ENCODE assay signal across 11 cellular contexts in genomic region chr5:145943674-145944121, GRCh38. TPM values are rescaled to one million over a fixed set of nuclear protein-coding genes. Genes with fewer than 3 reads are reported as not detected.
DNase-seq lines count a peak whose midpoint lies in the region; ATAC-seq, FAIRE-seq and TF ChIP-seq lines count a peak whose summit lies in the region.
"Had no signal": no experiment of that assay in that cellular context is flagged by ENCODE, and none has a peak within 500 bp of the region (broad histone marks: within the 10 kb centered on the region; RNA-seq: fewer than 3 reads in every experiment).

No MANE protein-coding gene starts in this region.

- intact Hi-C loops in A673 (cut with micrococcal nuclease; ENCODE audit: unreplicated experiment) = no loop called here

- H3K4me3 ChIP-seq in A673 (ENCODE audit: low read depth, low read length, poor library complexity, severe bottlenecking) = no peak overlapping the region
- no peak overlapping the region for H3K4me3 ChIP-seq in fibroblast of mammary gland (ENCODE audit: control insufficient read depth, low read depth, low read length)
- H3K4me3 ChIP-seq: left ventricle myocardium inferior had no signal

- no peak for TF ChIP-seq CTCF in A673 (conservative IDR thresholded peaks at IDR 0.05; ENCODE audit: low read depth, low read length)
- TF ChIP-seq CTCF in fibroblast of mammary gland (conservative IDR thresholded peaks at IDR 0.05; ENCODE audit: control insufficient read depth, insufficient read depth, low read depth, low read length) = no peak
- TF ChIP-seq CTCF in D721Med (IDR thresholded peaks at IDR 0.05; ENCODE audit: insufficient read depth, missing control alignments) = no peak

- H3K36me3 ChIP-seq in A673 (ENCODE audit: insufficient read depth, low read length, poor library complexity, severe bottlenecking) = no peaks in the 10 kb centered on the region
- H3K36me3 ChIP-seq: left ventricle myocardium inferior had no signal

- no peaks in the 10 kb centered on the region for H3K9me3 ChIP-seq in A673 (ENCODE audit: low read depth, low read length, poor library complexity, severe bottlenecking)
- H3K9me3 ChIP-seq: left ventricle myocardium inferior had no signal

- no TSS peak for BruUV-seq in A673 (replicated peaks; lab: Mats Ljungman, UMichigan)

- no peaks in the 10 kb centered on the region for H3K27me3 ChIP-seq in A673 (replicated peaks; ENCODE audit: insufficient read depth, low read depth, low read length, poor library complexity)

- H3K27ac ChIP-seq in A673 (ENCODE audit: low read depth, low read length, poor library complexity, severe bottlenecking) = no peak overlapping the region
- H3K27ac ChIP-seq: C4-2B, left ventricle myocardium inferior had no signal

- no peak for ATAC-seq in GM21786 (IDR thresholded peaks at IDR 0.05; ENCODE audit: unreplicated experiment)

- H3K4me1 ChIP-seq in A673 (ENCODE audit: insufficient read depth, low read length, poor library complexity, severe bottlenecking) = peaks cover 64% of the 10 kb centered on the region

- DNase-seq in A673 (ENCODE audit: low spot score) (peak; percentile 74), HT1080 (ENCODE audit: low read depth) (peak; percentile 23), NOMO-1 treated with DMSO at 0.1 percent for 48 hours (lab: John Stamatoyannopoulos, UW; ENCODE audit: unreplicated experiment) (peak; percentile 49), fibroblast of mammary gland (ENCODE audit: low read depth) (peak; percentile 49), SIG-M5 treated with dmso at 0.1 percent for 504 hours (lab: John Stamatoyannopoulos, UW; ENCODE audit: unreplicated experiment) (no peak), D721Med (ENCODE audit: insufficient read length, low spot score) (no peak), anterior cingulate cortex (lab: John Stamatoyannopoulos, UW) (no peak)
- DNase-seq: activated gamma-delta T cell, left ventricle myocardium inferior had no signal

- POLR2A ChIA-PET in A673 (lab: Charles Lee; ENCODE audit: low non-redundant PET) = interaction anchor here (0.7 to 0.9 kb wide), 2 partner anchors 13 to 60 kb away, joined by 3 to 4 read pairs; no protein-coding TSS in a partner anchor

- CTCF ChIA-PET in A673 (lab: Charles Lee) = interaction anchor here (0.6 kb wide), 1 partner anchor 40 kb away, joined by 4 read pairs; no protein-coding TSS in a partner anchor

- no peak for FAIRE-seq in D721Med (lab: Jason Lieb, UNC)

RNA-seq across cellular contexts. Expression of gene SH3RF2, which starts 7.3 kb away (rescaled TPM):
- total RNA-seq in A673 (2021) = 21.1 and 22.9 TPM in 2 replicates
- total RNA-seq in HT1080 (2014; rRNA removed; shearing (Covaris generic)) = 16.0 and 18.9 TPM in 2 replicates
- polyA plus RNA-seq in HT1080 (2015; cell fraction: cytosol; rRNA removed) = 9.4 and 10.1 TPM in 2 replicates
- 25.6 and 35.8 TPM in 2 replicates for polyA plus RNA-seq in HT1080 (2015; cell fraction: nucleus; rRNA removed)

Comparison
In these comparisons a context has a peak if more than half of its experiments do, and no peak if none do; other contexts are left out.
1. DNase-seq: peak in A673 (single experiment), HT1080 (single experiment), NOMO-1 treated with DMSO at 0.1 percent for 48 hours (single experiment) and fibroblast of mammary gland (single experiment); none in SIG-M5 treated with dmso at 0.1 percent for 504 hours (single experiment), D721Med (single experiment) and anterior cingulate cortex (0 of 58).